29 cellular contexts compared by ENCODE assay signal in genomic region chr4:128186623-128187022, GRCh38.
"Had no signal": no experiment of that assay in that cellular context is flagged by ENCODE, and none has a peak within 500 bp of the region (broad histone marks: within the 10 kb centered on the region; RNA-seq: fewer than 3 reads in every experiment).

No MANE protein-coding gene starts in this region.

- H3K27ac ChIP-seq: neutrophil, pancreas, psoas muscle, right lobe of liver, sigmoid colon, suprapubic skin, testis, tibial artery, transverse colon, upper lobe of right lung, uterus had no signal

- H3K36me3 Mint-ChIP-seq: natural killer cell treated with Interleukin-12 subunit alpha and Interleukin-12 subunit beta and Interleukin-15 and Interleukin-18, amount 100 ng/mL, for 72 hours had no signal

- ATAC-seq: naive thymus-derived CD8-positive, alpha-beta T cell; natural killer cell treated with Interleukin-12 subunit alpha and Interleukin-12 subunit beta and Interleukin-15 and Interleukin-18, amount 100 ng/mL, for 72 hours; pancreas; psoas muscle; right cardiac atrium; stimulated activated effector memory CD8-positive, alpha-beta T cell treated with anti-CD3 and anti-CD28 coated beads, Interleukin-12 subunit alpha, Interleukin-12 subunit beta, amount 100 ng/mL, for 72 hours; stimulated activated naive CD8-positive, alpha-beta T cell treated with anti-CD3 and anti-CD28 coated beads, Interleukin-15, amount 100 ng/mL, for 72 hours; stimulated activated naive CD8-positive, alpha-beta T cell treated with anti-CD3 and anti-CD28 coated beads, Interleukin-15, Interleukin-2, amounts not matched to agents 100 U/mL and 50 U/mL, for 24 hours; upper lobe of right lung had no signal

- H3K4me3 ChIP-seq: pancreas, psoas muscle, right lobe of liver, sigmoid colon, suprapubic skin, testis, tibial artery, transverse colon, upper lobe of right lung, uterus had no signal

- H3K27me3 Mint-ChIP-seq: naive thymus-derived CD8-positive, alpha-beta T cell; natural killer cell treated with Interleukin-12 subunit alpha and Interleukin-12 subunit beta and Interleukin-15 and Interleukin-18, amount 100 ng/mL, for 72 hours; progenitor cell of endocrine pancreas; stimulated activated naive CD8-positive, alpha-beta T cell treated with anti-CD3 and anti-CD28 coated beads, Interleukin-15, amount 100 ng/mL, for 72 hours; type B pancreatic cell had no signal

- H3K36me3 ChIP-seq: neutrophil, pancreas, right lobe of liver, transverse colon, upper lobe of right lung, uterus had no signal

- H3K4me1 ChIP-seq: psoas muscle, testis, tibial artery, uterus had no signal

- H3K9me3 ChIP-seq: neutrophil, pancreas, psoas muscle, right lobe of liver, sigmoid colon, suprapubic skin, testis, tibial artery, transverse colon, upper lobe of right lung, uterus had no signal

- H3K27ac Mint-ChIP-seq: naive thymus-derived CD8-positive, alpha-beta T cell; natural killer cell treated with Interleukin-12 subunit alpha and Interleukin-12 subunit beta and Interleukin-15 and Interleukin-18, amount 100 ng/mL, for 72 hours; nephron progenitor cell; progenitor cell of endocrine pancreas; stimulated activated effector memory CD8-positive, alpha-beta T cell treated with anti-CD3 and anti-CD28 coated beads, Interleukin-12 subunit alpha, Interleukin-12 subunit beta, amount 100 ng/mL, for 72 hours; type B pancreatic cell had no signal

- H3K9me3 Mint-ChIP-seq: naive thymus-derived CD8-positive, alpha-beta T cell; natural killer cell treated with Interleukin-12 subunit alpha and Interleukin-12 subunit beta and Interleukin-15 and Interleukin-18, amount 100 ng/mL, for 72 hours; stimulated activated effector memory CD8-positive, alpha-beta T cell treated with anti-CD3 and anti-CD28 coated beads, Interleukin-12 subunit alpha, Interleukin-12 subunit beta, amount 100 ng/mL, for 72 hours; stimulated activated naive CD8-positive, alpha-beta T cell treated with anti-CD3 and anti-CD28 coated beads, Interleukin-15, amount 100 ng/mL, for 72 hours had no signal

- FAIRE-seq: pancreas, small intestine had no signal

- H3K27me3 ChIP-seq: neutrophil, pancreas, right lobe of liver, sigmoid colon, suprapubic skin, testis, tibial artery, transverse colon, upper lobe of right lung, uterus had no signal

- DNase-seq: naive thymus-derived CD8-positive, alpha-beta T cell; nephron progenitor cell; nucleus accumbens; pancreas; psoas muscle; right cardiac atrium; right lobe of liver; sigmoid colon; small intestine; stimulated activated CD4-positive, alpha-beta T cell treated with anti-CD3 and anti-CD28 coated beads, Interleukin-15, amount 100 ng/mL, for 24 hours; stimulated activated CD4-positive, alpha-beta T cell treated with anti-CD3 and anti-CD28 coated beads, Interleukin-2, amount 100 ng/mL, for 24 hours; stimulated activated CD4-positive, alpha-beta T cell treated with anti-CD3 and anti-CD28 coated beads, Interleukin-2, amount 100 ng/mL, for 48 hours; stimulated activated CD4-positive, alpha-beta T cell treated with anti-CD3 and anti-CD28 coated beads, Interleukin-4, amount 100 ng/mL, for 24 hours; stimulated activated naive CD4-positive, alpha-beta T cell; stimulated activated naive CD8-positive, alpha-beta T cell treated with anti-CD3 and anti-CD28 coated beads, Interleukin-15, amount 100 ng/mL, for 72 hours; stimulated activated naive CD8-positive, alpha-beta T cell treated with anti-CD3 and anti-CD28 coated beads, Interleukin-15, Interleukin-2, amounts not matched to agents 100 U/mL and 50 U/mL, for 24 hours; substantia nigra; testis; tibial artery; transverse colon; upper lobe of right lung; uterus had no signal

- H3K4me3 Mint-ChIP-seq: naive thymus-derived CD8-positive, alpha-beta T cell; natural killer cell treated with Interleukin-12 subunit alpha and Interleukin-12 subunit beta and Interleukin-15 and Interleukin-18, amount 100 ng/mL, for 72 hours; nephron progenitor cell; neural crest cell; stimulated activated effector memory CD8-positive, alpha-beta T cell treated with anti-CD3 and anti-CD28 coated beads, Interleukin-12 subunit alpha, Interleukin-12 subunit beta, amount 100 ng/mL, for 72 hours; stimulated activated naive CD8-positive, alpha-beta T cell treated with anti-CD3 and anti-CD28 coated beads, Interleukin-15, amount 100 ng/mL, for 72 hours; type B pancreatic cell had no signal
